Comparison of ENCODE assay signal across 9 cellular contexts in the genomic region with DNA sequence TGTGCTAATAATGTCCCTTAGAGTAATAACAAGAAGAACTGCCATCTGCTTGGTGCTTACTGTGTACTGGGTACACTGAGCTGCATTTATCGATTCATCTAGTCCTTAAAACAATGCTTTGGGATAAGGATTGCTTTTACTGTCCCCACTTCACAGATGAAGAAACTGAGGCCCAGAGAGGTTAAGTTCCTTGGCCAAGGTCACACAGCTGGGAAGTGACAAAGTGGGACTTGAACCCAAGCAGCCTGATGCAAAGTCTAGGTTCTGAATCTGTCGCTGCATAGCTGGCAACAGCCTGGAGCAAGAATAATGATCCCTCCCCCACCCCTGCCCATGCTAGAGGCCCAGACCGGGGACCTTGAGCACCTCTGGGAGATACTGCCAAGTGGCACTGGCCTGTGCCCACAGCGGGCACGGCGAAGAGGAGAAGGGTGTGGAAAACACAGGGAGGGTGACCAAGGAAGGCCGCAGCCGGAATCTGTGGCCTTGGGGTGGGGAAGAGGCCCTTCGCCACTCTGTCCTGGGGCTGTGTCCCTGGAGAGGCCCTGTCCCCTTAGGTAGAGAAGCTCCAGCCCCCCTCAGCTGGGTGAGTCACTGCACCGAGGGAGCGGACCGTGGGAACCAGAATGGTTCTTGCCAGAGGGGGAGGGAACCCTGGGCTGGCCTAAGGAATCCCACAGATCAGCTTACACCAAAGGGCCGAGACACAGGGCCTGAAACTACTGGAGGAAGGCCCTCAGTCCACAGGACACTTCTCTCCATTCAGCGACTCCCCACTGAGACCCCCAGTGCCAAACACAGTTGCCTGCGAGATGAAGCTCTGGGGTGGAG. TPM values are rescaled to one million over a fixed set of nuclear protein-coding genes. Genes with fewer than 3 reads are reported as not detected.
DNase-seq lines count a peak whose midpoint lies in the region; ATAC-seq and TF ChIP-seq lines count a peak whose summit lies in the region.
"Had no signal": no experiment of that assay in that cellular context is flagged by ENCODE, and none has a peak within 500 bp of the region (broad histone marks: within the 10 kb centered on the region; RNA-seq: fewer than 3 reads in every experiment).

No MANE protein-coding gene starts in this region.

- H3K9me3 ChIP-seq in HAP-1: no peaks in the 10 kb centered on the region
- H3K9me3 ChIP-seq in body of pancreas: no peaks in the 10 kb centered on the region

- intact Hi-C loops in body of pancreas (cut with DNase I): no loop called here

- H3K4me3 ChIP-seq in HAP-1 (0 out of 2 replicates have a peak overlapping the region, but pooled peaks have one; percentile 4), body of pancreas (no peak overlapping the region)

- H3K27ac ChIP-seq in body of pancreas: peak overlapping the region; percentile 36 to 71 (median 60)

- H3K36me3 ChIP-seq in HAP-1 (replicated peaks): no peaks in the 10 kb centered on the region
- H3K36me3 ChIP-seq in body of pancreas (replicated peaks in 1 of 2; ENCODE audit: insufficient read depth in 1 of 2, low read depth in 2 of 2): no peaks in the 10 kb centered on the region

- H3K4me1 ChIP-seq in HAP-1 (peaks cover 22% of the 10 kb centered on the region), body of pancreas (peaks cover 63% of the 10 kb centered on the region)

- H3K27me3 ChIP-seq in HAP-1 (ENCODE audit: low read depth) (no peaks in the 10 kb centered on the region), body of pancreas (no peaks in the 10 kb centered on the region)

- DNase-seq in HAP-1 (ENCODE audit: low spot score in 2 of 2) (peak in 1 of 2 experiments; percentile 34), body of pancreas (peak; percentile 65 to 89 (median 80)), islet precursor cell (peak; percentile 98), superior temporal gyrus (ENCODE audit: extremely low spot score) (peak; percentile 21), KG1 (lab: John Stamatoyannopoulos, UW) (no peak), GF-D8 (lab: John Stamatoyannopoulos, UW) (no peak)
- no peak for DNase-seq in activated CD4-positive, alpha-beta T cell treated with anti-CD3 and anti-CD28 coated beads for 48 hours
- DNase-seq: T-helper 9 cell had no signal

- ATAC-seq in body of pancreas (peak; percentile 47), HG02938 (IDR thresholded peaks at IDR 0.05; ENCODE audit: unreplicated experiment) (no peak)

- no peak for TF ChIP-seq CTCF in body of pancreas (IDR thresholded peaks at IDR 0.05)

- 40 to 43% methylated on average over 13 to 15 of the region's 15 CpGs for WGBS in body of pancreas, 2 donors

- peak in 1 of 3 donors; percentile 33 for TF ChIP-seq POLR2A in body of pancreas (IDR thresholded peaks at IDR 0.05)

- in situ Hi-C loops in HAP-1 (cut with MboI; ENCODE audit: low sequenced_read_pairs): no loop called here

RNA-seq across cellular contexts. Expression of a gene that starts 3.5 kb away (rescaled TPM):
- 100 to 1,000 TPM in 1 of 2 donors, 10 to 100 TPM in 1; 47.7 to 135 TPM for total RNA-seq in body of pancreas

RNA-seq across cellular contexts. Expression of a gene that starts 60.0 kb away (rescaled TPM):
- not detected for total RNA-seq in body of pancreas

Comparison
In these comparisons a context has a peak if more than half of its experiments do, and no peak if none do; other contexts are left out.
1. DNase-seq: peak in body of pancreas (4 of 4), islet precursor cell (single experiment) and superior temporal gyrus (single experiment); none in KG1 (single experiment), GF-D8 (single experiment) and activated CD4-positive, alpha-beta T cell treated with anti-CD3 and anti-CD28 coated beads for 48 hours (single experiment).